In genomic region chr1:157399984-157400382, GRCh38 we compare ENCODE assay signal across 10 cellular contexts.
A peak's percentile ranks its signal among the peaks of the same experiment; 100 is the strongest.
DNase-seq lines count a peak whose midpoint lies in the region; FAIRE-seq and TF ChIP-seq lines count a peak whose summit lies in the region.
"Had no signal": no experiment of that assay in that cellular context is flagged by ENCODE, and none has a peak within 500 bp of the region (broad histone marks: within the 10 kb centered on the region; RNA-seq: fewer than 3 reads in every experiment).

No MANE protein-coding gene starts in this region.

- H3K27me3 ChIP-seq in KMS-11 (ENCODE audit: insufficient read depth, low read depth) (no peaks in the 10 kb centered on the region), osteoblast (ENCODE audit: insufficient read depth, low read length) (no peaks in the 10 kb centered on the region), dorsolateral prefrontal cortex (peaks cover 0 to 25% (median 3%) of the 10 kb centered on the region in 45 donors)

- H2AFZ ChIP-seq in KMS-11 (ENCODE audit: low read depth) = no peak overlapping the region
- H2AFZ ChIP-seq in osteoblast (ENCODE audit: low read length) = no peak overlapping the region

- H3K4me3 ChIP-seq in KMS-11 (IDR thresholded peaks at IDR 0.05; ENCODE audit: insufficient read depth, low read depth, low read length) (no peak overlapping the region), fibroblast of pulmonary artery (replicated peaks; ENCODE audit: low read depth, low read length) (no peak overlapping the region), osteoblast (ENCODE audit: insufficient read depth, low read length) (no peak overlapping the region), dorsolateral prefrontal cortex (no peak overlapping the region)

- no peaks in the 10 kb centered on the region for H3K36me3 ChIP-seq in KMS-11 (ENCODE audit: insufficient read depth)
- no peaks in the 10 kb centered on the region for H3K36me3 ChIP-seq in osteoblast (ENCODE audit: insufficient read depth, low read length)

- in situ Hi-C loops in GM13977 (cut with MboI; ENCODE audit: low pct_unique_long_range_greater_than_20kb, low sequenced_read_pairs, unreplicated experiment) = no loop called here

- H3K27ac ChIP-seq in KMS-11 = no peak overlapping the region
- no peak overlapping the region for H3K27ac ChIP-seq in osteoblast (ENCODE audit: low read depth, low read length)
- no peak overlapping the region for H3K27ac ChIP-seq in dorsolateral prefrontal cortex

- H3K9me3 ChIP-seq in osteoblast (ENCODE audit: low read depth, low read length) = no peaks in the 10 kb centered on the region

- H3K4me1 ChIP-seq in KMS-11 (ENCODE audit: low read depth, poor library complexity, severe bottlenecking) (peaks cover 17% of the 10 kb centered on the region), osteoblast (ENCODE audit: insufficient read depth, low read length) (no peaks in the 10 kb centered on the region)

- H3K79me2 ChIP-seq in KMS-11 (ENCODE audit: insufficient read depth, low read depth) (no peaks in the 10 kb centered on the region), osteoblast (ENCODE audit: insufficient read depth, low read length) (no peaks in the 10 kb centered on the region)

- H3K9ac ChIP-seq in KMS-11 = no peak overlapping the region

- peak overlapping the region; percentile 5; the same call in 1 of the 2 replicates for H3K4me2 ChIP-seq in KMS-11
- H3K4me2 ChIP-seq in osteoblast (ENCODE audit: insufficient read depth, low read length) = no peak overlapping the region

- H4K20me1 ChIP-seq in KMS-11 (ENCODE audit: insufficient read depth) (no peaks in the 10 kb centered on the region), osteoblast (ENCODE audit: insufficient read depth, low read length) (no peaks in the 10 kb centered on the region)

- no peak for TF ChIP-seq CTCF in GM13977 (IDR thresholded peaks at IDR 0.05; ENCODE audit: extremely low read depth, insufficient read depth, missing control alignments)
- no peak for TF ChIP-seq CTCF in GM20000 (IDR thresholded peaks at IDR 0.05; ENCODE audit: extremely low read depth, missing control alignments)
- TF ChIP-seq CTCF in KMS-11 (conservative IDR thresholded peaks at IDR 0.05; ENCODE audit: low read depth, low read length) = peak; percentile 46; the same call in 1 of the 2 replicates
- no peak for TF ChIP-seq CTCF in fibroblast of pulmonary artery (IDR thresholded peaks at IDR 0.05; ENCODE audit: low read length, missing control alignments)
- TF ChIP-seq CTCF in osteoblast (IDR thresholded peaks at IDR 0.05; ENCODE audit: extremely low read depth, low read depth, low read length) = no peak
- TF ChIP-seq CTCF in D721Med (IDR thresholded peaks at IDR 0.05; ENCODE audit: insufficient read depth, missing control alignments) = no peak
- no peak for TF ChIP-seq CTCF in dorsolateral prefrontal cortex (IDR thresholded peaks at IDR 0.05 in 54 of 56, conservative IDR thresholded peaks at IDR 0.05 in 2 of 56; ENCODE audit: low read depth in 1 of 56, partially characterized antibody in 56 of 56)

- DNase-seq in GM13977 (ENCODE audit: low spot score) (peak; percentile 27), GM20000 (ENCODE audit: low spot score) (peak; percentile 37), fibroblast of pulmonary artery (ENCODE audit: low read depth) (peak; percentile 6), osteoblast (ENCODE audit: insufficient read length, low spot score, missing footprints) (no peak), D721Med (ENCODE audit: insufficient read length, low spot score) (no peak), DMS 273 (lab: John Stamatoyannopoulos, UW; ENCODE audit: unreplicated experiment) (no peak), dorsolateral prefrontal cortex (no peak)
- DNase-seq: NCI-H446, right cardiac atrium had no signal

- FAIRE-seq in D721Med (lab: Jason Lieb, UNC) = no peak

- intact Hi-C loops in dorsolateral prefrontal cortex (cut with DNase I) = no loop called here

Comparison
In these comparisons a context has a peak if more than half of its experiments do, and no peak if none do; other contexts are left out.
1. DNase-seq: peak in GM13977 (single experiment), GM20000 (single experiment) and fibroblast of pulmonary artery (single experiment); none in osteoblast (single experiment), D721Med (single experiment), DMS 273 (single experiment) and dorsolateral prefrontal cortex (0 of 10).